In genomic region chr14:53152909-53153701, GRCh38 we compare ENCODE assay signal across 8 cellular contexts. TPM values are rescaled to one million over a fixed set of nuclear protein-coding genes. Genes with fewer than 3 reads are reported as not detected.
DNase-seq lines count a peak whose midpoint lies in the region; ATAC-seq and TF ChIP-seq lines count a peak whose summit lies in the region.

Gene DDHD1 (minus strand): TSS chr14:53153323. CDS start chr14:53153098, 225 bp downstream.

- H3K4me3 Mint-ChIP-seq in activated CD4-positive, alpha-beta T cell treated with anti-CD3 and anti-CD28 coated beads for 36 hours: peak within 1 kb of the TSS; percentile 99

- H3K4me3 ChIP-seq in choroid plexus epithelial cell (ENCODE audit: low read depth, low read length): peak within 1 kb of the TSS; percentile 74

- H3K27ac Mint-ChIP-seq in activated CD4-positive, alpha-beta T cell treated with anti-CD3 and anti-CD28 coated beads for 36 hours: peak within 1 kb of the TSS; percentile 99

- peaks cover 34% of the 10 kb centered on the region for H3K4me1 Mint-ChIP-seq in activated CD4-positive, alpha-beta T cell treated with anti-CD3 and anti-CD28 coated beads for 36 hours

- peak; percentile 44 for ATAC-seq in GM18873 (IDR thresholded peaks at IDR 0.05; ENCODE audit: low FRiP score, unreplicated experiment)
- peak; percentile 72 for ATAC-seq in HG03139 (IDR thresholded peaks at IDR 0.05; ENCODE audit: unreplicated experiment)
- ATAC-seq in activated CD4-positive, alpha-beta T cell treated with anti-CD3 and anti-CD28 coated beads for 36 hours: peak; percentile 79

- no peaks in the 10 kb centered on the region for H3K27me3 ChIP-seq in layer of hippocampus (ENCODE audit: control insufficient read depth, insufficient read depth, low read length)

- no peaks in the 10 kb centered on the region for H3K27me3 Mint-ChIP-seq in activated CD4-positive, alpha-beta T cell treated with anti-CD3 and anti-CD28 coated beads for 36 hours

- intact Hi-C loops in activated CD4-positive, alpha-beta T cell treated with anti-CD3 and anti-CD28 coated beads for 36 hours (cut with DNase I, micrococcal nuclease): loop anchor here (1.0 to 10.0 kb wide), 11 partner anchors 27 to 1288 kb away; partner anchors contain the start of genes GNPNAT1 (in 2 of the 2), PSMC6 (in 2 of the 2), CNIH1 (in 1 of the 2) and GPR137C (in 1 of the 2)

- H3K9me3 Mint-ChIP-seq in activated CD4-positive, alpha-beta T cell treated with anti-CD3 and anti-CD28 coated beads for 36 hours (ENCODE audit: low read depth): no peaks in the 10 kb centered on the region

- TF ChIP-seq CTCF in choroid plexus epithelial cell (conservative IDR thresholded peaks at IDR 0.05; ENCODE audit: low read depth, low read length): no peak

- POLR2A ChIA-PET in activated CD4-positive, alpha-beta T cell treated with anti-CD3 and anti-CD28 coated beads for 36 hours (lab: Charles Lee): interaction anchor here (0.6 to 2.9 kb wide), 5 partner anchors 9 to 65 kb away, joined by 3 to 24 read pairs (median 6); no protein-coding TSS in a partner anchor

- DNase-seq in AG08396 (ENCODE audit: low spot score): peak; percentile 96
- DNase-seq in NCI-H446 treated with DMSO at 0.1 percent for 48 hours (lab: John Stamatoyannopoulos, UW): peak; percentile 58
- DNase-seq in activated CD4-positive, alpha-beta T cell treated with anti-CD3 and anti-CD28 coated beads for 36 hours: peak; percentile 90
- peak; percentile 51 for DNase-seq in choroid plexus epithelial cell (ENCODE audit: low read depth)
- peak; percentile 80 for DNase-seq in stimulated activated CD4-positive, alpha-beta T cell treated with anti-CD3 and anti-CD28 coated beads, Interleukin-1b, Interleukin-23, amount 100 ng/mL, for 48 hours

- peaks cover 25% of the 10 kb centered on the region for H3K36me3 Mint-ChIP-seq in activated CD4-positive, alpha-beta T cell treated with anti-CD3 and anti-CD28 coated beads for 36 hours (ENCODE audit: low read depth)

- CTCF ChIA-PET in activated CD4-positive, alpha-beta T cell treated with anti-CD3 and anti-CD28 coated beads for 36 hours (lab: Charles Lee): interaction anchor here (1.5 to 5.6 kb wide), 5 partner anchors 26 to 50 kb away, joined by 3 to 42 read pairs (median 5); no protein-coding TSS in a partner anchor

- H3K27ac ChIP-seq in layer of hippocampus (ENCODE audit: low read depth, low read length): peak within 1 kb of the TSS; percentile 84

RNA-seq across cellular contexts. Expression of gene DDHD1, which starts in this region (rescaled TPM):
- total RNA-seq in activated CD4-positive, alpha-beta T cell treated with anti-CD3 and anti-CD28 coated beads for 36 hours: 10 to 100 TPM; 34.7 to 36.2 TPM

Comparison
In these comparisons a context has a peak if more than half of its experiments do, and no peak if none do; other contexts are left out.
1. Peak in every context shown above with its lines: DNase-seq, ATAC-seq, H3K4me3 ChIP-seq and H3K27ac ChIP-seq.